8 cellular contexts compared by ENCODE assay signal in the genomic region with DNA sequence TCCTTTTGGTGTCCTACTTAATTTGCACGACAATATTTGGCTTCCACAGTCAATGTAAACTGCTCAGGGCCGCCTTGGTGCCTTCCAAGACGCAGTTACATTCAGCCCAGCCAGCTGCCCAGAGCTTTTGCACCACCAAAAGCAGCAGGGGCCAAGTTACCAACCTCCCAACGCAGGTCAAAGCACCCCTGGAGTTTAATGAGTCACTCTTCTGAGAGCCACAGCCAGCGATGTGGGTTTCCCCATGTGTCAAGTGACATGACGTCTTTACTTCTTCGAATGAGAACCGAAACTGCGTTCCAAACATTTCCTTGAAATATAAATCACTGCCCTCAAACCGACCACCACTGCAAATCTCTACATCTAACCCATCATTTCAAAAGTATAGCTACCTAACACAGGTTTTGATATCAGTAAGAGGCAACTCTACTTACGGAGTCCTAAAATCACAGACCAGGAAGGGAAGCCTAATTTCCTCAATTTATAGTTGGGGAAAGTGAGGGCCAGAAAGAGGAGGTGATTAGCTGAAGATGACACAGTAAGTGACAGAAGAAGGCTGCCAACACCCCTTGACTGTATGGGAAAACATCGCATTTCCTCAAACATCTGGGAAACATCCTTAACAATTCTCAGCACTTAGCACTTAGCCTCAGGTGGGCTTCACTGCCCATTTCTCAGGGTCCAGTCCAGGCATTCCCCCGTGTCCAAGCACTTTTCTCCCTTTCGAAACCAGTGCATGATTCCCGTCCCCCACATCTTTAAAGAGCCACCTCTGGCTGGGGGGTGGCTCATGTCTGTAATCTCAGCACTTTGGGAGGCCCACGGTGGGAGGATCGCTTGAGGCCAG. TPM values are rescaled to one million over a fixed set of nuclear protein-coding genes. Genes with fewer than 3 reads are reported as not detected.
DNase-seq lines count a peak whose midpoint lies in the region; ATAC-seq and TF ChIP-seq lines count a peak whose summit lies in the region.

No MANE protein-coding gene starts in this region.

- ATAC-seq in GM19351 (IDR thresholded peaks at IDR 0.05; ENCODE audit: unreplicated experiment) (peak; percentile 93), HG03175 (IDR thresholded peaks at IDR 0.05; ENCODE audit: unreplicated experiment) (peak; percentile 99), left lung (peak; percentile 81)

- H3K4me1 ChIP-seq in adrenal gland (replicated peaks in 1 of 2) (peaks cover 9 to 14% of the 10 kb centered on the region in 2 donors), left lung (peaks cover 8 to 14% of the 10 kb centered on the region in 2 donors)

- peak overlapping the region in 3 of 5 donors; percentile 38 to 72 (median 68) for H3K27ac ChIP-seq in adrenal gland
- H3K27ac ChIP-seq in left lung = peak overlapping the region; percentile 28 to 55

- in situ Hi-C loops in SK-MEL-5 (cut with HindIII; ENCODE audit: low pct_unique_long_range_greater_than_20kb, low sequenced_read_pairs) = no loop called here

- H3K9me3 ChIP-seq in adrenal gland (replicated peaks in 1 of 3) = no peaks in the 10 kb centered on the region
- H3K9me3 ChIP-seq in left lung = no peaks in the 10 kb centered on the region

- no peak for TF ChIP-seq CTCF in AG09309 (IDR thresholded peaks at IDR 0.05; ENCODE audit: control insufficient read depth, insufficient read depth, low read depth, low read length, missing control alignments)
- no peak for TF ChIP-seq CTCF in adrenal gland (IDR thresholded peaks at IDR 0.05)
- TF ChIP-seq CTCF in left lung (IDR thresholded peaks at IDR 0.05) = no peak

- H3K36me3 ChIP-seq in adrenal gland (replicated peaks in 1 of 2) (no peaks in the 10 kb centered on the region), left lung (no peaks in the 10 kb centered on the region)

- peak; percentile 82 for DNase-seq in AG09309 (ENCODE audit: low read depth)
- DNase-seq in SK-MEL-5 (ENCODE audit: low read depth, low spot score) = peak; percentile 61
- DNase-seq in adrenal gland = peak; percentile 54 to 91 (median 84)
- DNase-seq in left lung = peak in 1 of 2 donors; percentile 77
- peak; percentile 12 for DNase-seq in stimulated activated CD8-positive, alpha-beta memory T cell treated with anti-CD3 and anti-CD28 coated beads, Interleukin-7, amount 100 ng/mL, for 24 hours (ENCODE audit: low read depth)
- no peak for DNase-seq in SHP77 treated with DMSO at 0.1 percent for 48 hours (lab: John Stamatoyannopoulos, UW)

- intact Hi-C loops in adrenal gland (cut with DNase I) = no loop called here
- intact Hi-C loops in left lung (cut with DNase I) = no loop called here

- peak in 1 of 2 donors; percentile 14 for TF ChIP-seq POLR2A in adrenal gland (IDR thresholded peaks at IDR 0.05)

- no peaks in the 10 kb centered on the region for H3K27me3 ChIP-seq in adrenal gland
- H3K27me3 ChIP-seq in left lung = peaks cover 0 to 18% of the 10 kb centered on the region in 2 donors

- H3K4me3 ChIP-seq in AG09309 (ENCODE audit: control insufficient read depth, low read depth, low read length) (peak overlapping the region; percentile 7; the same call in 1 of the 2 replicates), adrenal gland (no peak overlapping the region), left lung (no peak overlapping the region)

- 49 to 57% (median 52%) methylated on average over 17 of the region's 17 CpGs for WGBS in adrenal gland, 4 donors

RNA-seq across cellular contexts. Expression of a gene that starts 24.5 kb away (rescaled TPM):
- total RNA-seq in SK-MEL-5 (2014; rRNA removed; shearing (Covaris generic)) = 9.5 and 9.9 TPM in 2 replicates
- polyA plus RNA-seq in SK-MEL-5 (2015; cell fraction: cytosol; rRNA removed) = 6.2 and 8.3 TPM in 2 replicates
- polyA plus RNA-seq in SK-MEL-5 (2015; cell fraction: nucleus; rRNA removed) = 2.3 and 3.5 TPM in 2 replicates
- 10 to 100 TPM in 1 of 8 donors, 1 to 10 TPM in 7; 1.9 to 16.8 (median 5.8) TPM for total RNA-seq in adrenal gland
- polyA plus RNA-seq in adrenal gland = 1 to 10 TPM; 1.4 to 6.5 (median 4.0) TPM
- 1 to 10 TPM; 3.2 to 4.1 TPM for total RNA-seq in left lung
